Comparison of ENCODE assay signal across 8 cellular contexts in the genomic region with DNA sequence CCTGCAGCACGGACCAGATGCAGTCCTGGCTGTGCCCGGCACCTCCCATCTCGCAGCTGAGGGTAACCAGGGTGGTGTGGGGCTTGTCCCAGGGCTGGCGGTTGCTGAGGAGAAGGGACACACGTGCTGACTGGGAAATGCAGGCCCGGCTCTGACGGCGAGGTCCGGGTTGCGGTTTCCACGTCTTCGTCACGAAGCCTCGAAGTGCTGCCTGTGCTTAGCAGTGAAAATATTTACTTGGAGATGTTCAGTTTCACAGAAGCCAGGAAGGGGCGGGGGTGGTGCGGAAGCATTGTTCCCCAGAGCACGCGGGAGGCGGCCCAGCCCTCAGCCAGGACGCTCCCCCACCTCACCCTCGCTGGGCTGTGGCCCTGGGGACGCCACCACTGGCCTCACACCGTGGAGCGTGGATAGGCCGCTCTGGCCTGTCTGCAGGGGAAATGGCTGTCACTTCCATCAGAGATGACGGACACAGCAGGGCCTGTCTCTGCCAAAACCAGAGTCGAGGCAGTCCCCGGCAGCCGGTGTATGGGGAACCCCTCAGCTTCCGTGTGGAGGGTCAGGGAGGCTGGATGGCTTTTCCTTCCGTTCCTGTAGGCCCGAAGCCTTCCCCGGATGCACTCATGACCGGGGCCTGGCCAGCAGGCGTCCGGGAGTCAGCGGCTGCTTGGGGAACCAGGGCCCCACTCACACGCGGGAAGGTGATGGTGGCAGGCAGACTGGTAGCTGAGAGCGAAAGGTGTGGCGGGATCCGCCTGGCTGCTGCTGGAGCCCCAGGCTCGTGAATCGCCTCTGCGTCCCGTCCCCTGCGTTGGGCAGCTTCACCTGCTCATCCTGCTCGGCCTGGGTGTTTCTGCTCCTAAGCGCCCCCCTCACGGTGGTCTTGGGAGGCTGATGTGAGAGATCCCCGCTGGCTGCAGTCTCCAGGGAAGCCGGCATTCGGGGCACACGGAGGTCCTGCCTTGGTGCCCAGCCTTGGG. TPM values are rescaled to one million over a fixed set of nuclear protein-coding genes. Genes with fewer than 3 reads are reported as not detected.
DNase-seq lines count a peak whose midpoint lies in the region; ATAC-seq and TF ChIP-seq lines count a peak whose summit lies in the region.
"Had no signal": no experiment of that assay in that cellular context is flagged by ENCODE, and none has a peak within 500 bp of the region (broad histone marks: within the 10 kb centered on the region; RNA-seq: fewer than 3 reads in every experiment).

No MANE protein-coding gene starts in this region.

- H3K4me1 ChIP-seq in endodermal cell (ENCODE audit: control insufficient read depth, insufficient read depth, low read length) (peaks cover 3% of the 10 kb centered on the region), uterus (peaks cover 0 to 17% of the 10 kb centered on the region in 2 donors)

- H3K9ac ChIP-seq in endodermal cell (ENCODE audit: extremely low read depth, low read length, poor library complexity, severe bottlenecking) = no peak overlapping the region

- no peaks in the 10 kb centered on the region for H3K36me3 Mint-ChIP-seq in activated CD8-positive, alpha-beta T cell treated with anti-CD3 and anti-CD28 coated beads for 36 hours (ENCODE audit: low read depth)
- no peaks in the 10 kb centered on the region for H3K36me3 Mint-ChIP-seq in endodermal cell (ENCODE audit: low read depth)

- DNase-seq in activated CD8-positive, alpha-beta T cell treated with anti-CD3 and anti-CD28 coated beads for 36 hours = peak; percentile 57
- DNase-seq in endodermal cell (peak; percentile 58), retina (peak; percentile 63), uterus (peak; percentile 79 to 80), midbrain (lab: John Stamatoyannopoulos, UW) (no peak), HEK293T (ENCODE audit: extremely low spot score) (no peak)

- H3K9me3 ChIP-seq in endodermal cell (ENCODE audit: control insufficient read depth, low read length) (no peaks in the 10 kb centered on the region), uterus (no peaks in the 10 kb centered on the region)

- H3K4me3 Mint-ChIP-seq in activated CD8-positive, alpha-beta T cell treated with anti-CD3 and anti-CD28 coated beads for 36 hours = no peak overlapping the region
- no peak overlapping the region for H3K4me3 Mint-ChIP-seq in endodermal cell

- H3K4me1 Mint-ChIP-seq in activated CD8-positive, alpha-beta T cell treated with anti-CD3 and anti-CD28 coated beads for 36 hours (ENCODE audit: low read depth) = no peaks in the 10 kb centered on the region
- H3K4me1 Mint-ChIP-seq in endodermal cell = peaks cover 2% of the 10 kb centered on the region

- H3K4me3 ChIP-seq in endodermal cell (ENCODE audit: low read length) (no peak overlapping the region), uterus (no peak overlapping the region)

- 90 to 91% methylated on average over 41 to 54 of the region's 54 CpGs for WGBS in endodermal cell (ENCODE audit: insufficient coverage in 1 of 2, insufficient read length in 1 of 2), 2 experiments

- no peak for TF ChIP-seq CTCF in activated CD8-positive, alpha-beta T cell treated with anti-CD3 and anti-CD28 coated beads for 36 hours (IDR thresholded peaks at IDR 0.05)
- no peak for TF ChIP-seq CTCF in endodermal cell (conservative IDR thresholded peaks at IDR 0.05)
- TF ChIP-seq CTCF in uterus (IDR thresholded peaks at IDR 0.05) = no peak

- CTCF ChIA-PET in activated CD8-positive, alpha-beta T cell treated with anti-CD3 and anti-CD28 coated beads for 36 hours (lab: Charles Lee) = no interaction called here
- CTCF ChIA-PET in HEK293T (lab: Yijun Ruan, JAX) = no interaction called here

- no peaks in the 10 kb centered on the region for H3K27me3 ChIP-seq in endodermal cell (ENCODE audit: control insufficient read depth, insufficient read depth, low read length, poor library complexity, severe bottlenecking)
- H3K27me3 ChIP-seq in uterus = no peaks in the 10 kb centered on the region

- no peaks in the 10 kb centered on the region for H3K9me3 Mint-ChIP-seq in activated CD8-positive, alpha-beta T cell treated with anti-CD3 and anti-CD28 coated beads for 36 hours
- no peaks in the 10 kb centered on the region for H3K9me3 Mint-ChIP-seq in endodermal cell

- no peaks in the 10 kb centered on the region for H3K36me3 ChIP-seq in endodermal cell (ENCODE audit: control insufficient read depth, insufficient read depth, low read length)
- no peaks in the 10 kb centered on the region for H3K36me3 ChIP-seq in uterus

- intact Hi-C loops in activated CD8-positive, alpha-beta T cell treated with anti-CD3 and anti-CD28 coated beads for 36 hours (cut with micrococcal nuclease) = no loop called here
- intact Hi-C loops in uterus (cut with DNase I; ENCODE audit: low total_unique reads) = no loop called here

- POLR2A ChIA-PET in activated CD8-positive, alpha-beta T cell treated with anti-CD3 and anti-CD28 coated beads for 36 hours (lab: Charles Lee) = interaction anchor here (1.0 kb wide), 1 partner anchor 276 kb away, joined by 3 read pairs; no protein-coding TSS in a partner anchor
- POLR2A ChIA-PET in HEK293T (lab: Yijun Ruan, JAX) = interaction anchor here (1.0 kb wide), 1 partner anchor 14 kb away, joined by 3 read pairs; the partner anchor contains the start of gene POFUT2

- peak in 1 of 2 donors; percentile 7 for TF ChIP-seq POLR2A in uterus (IDR thresholded peaks at IDR 0.05)

- peak; percentile 60 for ATAC-seq in activated CD8-positive, alpha-beta T cell treated with anti-CD3 and anti-CD28 coated beads for 36 hours
- ATAC-seq in HG03139 (IDR thresholded peaks at IDR 0.05; ENCODE audit: unreplicated experiment) = no peak

- peak overlapping the region; percentile 7 for H3K27ac ChIP-seq in endodermal cell (ENCODE audit: low read depth, low read length)
- peak overlapping the region; percentile 72 to 75 for H3K27ac ChIP-seq in uterus
- H3K27ac ChIP-seq: epithelial cell of prostate had no signal

- no peak overlapping the region for H3K27ac Mint-ChIP-seq in activated CD8-positive, alpha-beta T cell treated with anti-CD3 and anti-CD28 coated beads for 36 hours
- peak overlapping the region; percentile 52 for H3K27ac Mint-ChIP-seq in endodermal cell

- no peaks in the 10 kb centered on the region for H3K27me3 Mint-ChIP-seq in activated CD8-positive, alpha-beta T cell treated with anti-CD3 and anti-CD28 coated beads for 36 hours
- H3K27me3 Mint-ChIP-seq in endodermal cell (ENCODE audit: insufficient read depth) = no peaks in the 10 kb centered on the region

TF ChIP-seq in HEK293T, 16 proteins besides CTCF, POLR2A, EP300 and RAD21:
- TF ChIP-seq ARNT (IDR thresholded peaks at IDR 0.05) = no peak
- no peak for TF ChIP-seq CTBP1 (IDR thresholded peaks at IDR 0.05; ENCODE audit: borderline replicate concordance)
- TF ChIP-seq FOXA1 (IDR thresholded peaks at IDR 0.05) = no peak
- TF ChIP-seq L3MBTL2 (conservative IDR thresholded peaks at IDR 0.05) = no peak
- no peak for TF ChIP-seq PKNOX1 (IDR thresholded peaks at IDR 0.05)
- no peak for TF ChIP-seq FOXM1 (IDR thresholded peaks at IDR 0.05; ENCODE audit: borderline replicate concordance)
- no peak for TF ChIP-seq ELF4 (IDR thresholded peaks at IDR 0.05)
- TF ChIP-seq NFRKB (IDR thresholded peaks at IDR 0.05) = no peak

RNA-seq across cellular contexts. Expression of gene POFUT2, which starts 14.7 kb away (rescaled TPM):
- total RNA-seq in activated CD8-positive, alpha-beta T cell treated with anti-CD3 and anti-CD28 coated beads for 36 hours = 10 to 100 TPM; 11.7 to 12.4 TPM
- total RNA-seq in endodermal cell (10 to 100 TPM; 49.0 to 73.3 TPM), uterus (10 to 100 TPM in 3 of 4 donors, 1 to 10 TPM in 1; 6.2 to 49.7 (median 24.6) TPM)
- 55.1 TPM for polyA plus RNA-seq in endodermal cell (2013, experiment 1 of 2)
- polyA plus RNA-seq in endodermal cell (2013, experiment 2 of 2) = 46.9 TPM

Comparison
In these comparisons a context has a peak if more than half of its experiments do, and no peak if none do; other contexts are left out.
1. DNase-seq: peak in activated CD8-positive, alpha-beta T cell treated with anti-CD3 and anti-CD28 coated beads for 36 hours (single experiment), endodermal cell (single experiment), retina (single experiment) and uterus (2 of 2); none in midbrain (single experiment) and HEK293T (single experiment).